Comparison of ENCODE assay signal across 8 cellular contexts in the genomic region with DNA sequence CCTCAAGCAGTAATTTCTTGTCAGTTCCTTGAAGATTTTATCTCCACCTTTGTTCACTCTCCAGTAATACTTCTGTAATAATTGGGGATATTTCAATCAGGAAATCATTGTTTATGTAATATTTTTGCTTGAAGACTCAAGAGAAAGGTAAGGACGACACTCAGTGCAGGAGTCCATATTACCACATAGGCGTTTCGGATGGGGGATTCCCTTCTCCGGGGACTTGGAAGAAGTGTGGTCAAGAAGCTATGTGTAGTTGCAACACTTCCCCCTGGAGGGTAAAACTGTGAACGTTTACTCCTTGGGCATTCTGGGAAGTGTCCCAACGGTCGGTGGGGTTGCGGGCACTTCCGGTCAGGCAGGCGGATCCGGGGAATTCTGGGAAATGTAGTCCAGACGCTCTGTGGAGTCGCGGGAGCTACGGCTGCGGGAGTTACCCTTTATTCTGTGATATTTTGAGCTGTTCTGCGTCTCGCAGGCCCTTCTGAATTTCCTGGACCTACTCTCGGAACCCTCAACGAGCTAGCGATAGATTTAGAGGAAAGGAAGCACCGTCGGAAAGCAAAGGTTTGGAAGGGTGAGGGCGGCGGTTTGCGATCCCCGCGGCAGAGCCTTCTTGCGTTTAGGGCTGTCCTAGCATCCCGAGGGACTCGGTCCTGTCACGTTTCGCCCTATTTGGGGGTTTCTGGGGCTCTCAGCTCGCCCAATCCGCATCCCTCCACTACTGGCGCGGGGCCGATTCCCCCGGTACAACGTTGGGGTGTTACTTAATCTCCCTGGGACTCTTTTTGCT. TPM values are rescaled to one million over a fixed set of nuclear protein-coding genes. Genes with fewer than 3 reads are reported as not detected.
DNase-seq lines count a peak whose midpoint lies in the region; ATAC-seq, FAIRE-seq and TF ChIP-seq lines count a peak whose summit lies in the region.

A gene (plus strand): TSS at position 395 of the 793 bp plus-strand sequence. CDS start 11,499 bp downstream, outside the sequence.

- H3K4me1 ChIP-seq in BLaER1 (no peaks in the 10 kb centered on the region), lung (ENCODE audit: control insufficient read depth in 2 of 2, insufficient read depth in 2 of 2, low read length in 2 of 2) (peaks cover 0 to 2% of the 10 kb centered on the region in 2 donors)
- H3K4me1 ChIP-seq in effector memory CD4-positive, alpha-beta T cell (ENCODE audit: control insufficient read depth, insufficient read depth, low read length, poor library complexity, severe bottlenecking), result no peaks in the 10 kb centered on the region

- 0 to 1% methylated on average over 40 of the region's 40 CpGs for WGBS in lung, 2 donors

- no peak for TF ChIP-seq CTCF in lung (IDR thresholded peaks at IDR 0.05; ENCODE audit: control extremely low read depth, extremely low read depth)

- peak within 1 kb of the TSS; percentile 48; the same call in 1 of the 2 replicates for H3K27ac ChIP-seq in BLaER1
- no peak within 1 kb of the TSS for H3K27ac ChIP-seq in effector memory CD4-positive, alpha-beta T cell (ENCODE audit: insufficient read depth, low read length, poor library complexity, severe bottlenecking)
- peak within 1 kb of the TSS; percentile 80 to 83 for H3K27ac ChIP-seq in lung (ENCODE audit: low read depth in 1 of 2, low read length in 1 of 2)

- peak within 1 kb of the TSS; percentile 59 for H3K4me2 ChIP-seq in BLaER1

- ATAC-seq in HG03439 (IDR thresholded peaks at IDR 0.05; ENCODE audit: unreplicated experiment) (peak; percentile 95), lung (ENCODE audit: insufficient read depth, low FRiP score) (peak; percentile 98)

- DNase-seq in GM19239 (ENCODE audit: insufficient read length, low spot score), result peak; percentile 71
- peak; percentile 99 for DNase-seq in NCI-H69 (lab: John Stamatoyannopoulos, UW)
- DNase-seq in activated CD4-positive, alpha-beta T cell treated with anti-CD3 and anti-CD28 coated beads, Interleukin-2, amount 50 U/mL, for 48 hours, result peak; percentile 65 to 76
- peak; percentile 0 to 49 (median 9) for DNase-seq in effector memory CD4-positive, alpha-beta T cell
- peak; percentile 92 for DNase-seq in lung (ENCODE audit: low spot score)
- peak; percentile 5 to 25 (median 9) for DNase-seq in stimulated activated CD4-positive, alpha-beta T cell treated with anti-CD3 and anti-CD28 coated beads, TNF-alpha, amount 100 ng/mL, for 1 hour (ENCODE audit: low read depth in 3 of 3, low spot score in 1 of 3)

- FAIRE-seq in GM19239 (lab: Jason Lieb, UNC), result peak; percentile 99

- H3K27me3 ChIP-seq in BLaER1 (no peaks in the 10 kb centered on the region), lung (ENCODE audit: control insufficient read depth, insufficient read depth) (no peaks in the 10 kb centered on the region)
- no peaks in the 10 kb centered on the region for H3K27me3 ChIP-seq in effector memory CD4-positive, alpha-beta T cell (replicated peaks; ENCODE audit: control insufficient read depth, insufficient read depth, low read length, poor library complexity, severe bottlenecking)

- H4K20me1 ChIP-seq in BLaER1, result no peaks in the 10 kb centered on the region

- H3K9me3 ChIP-seq in BLaER1 (peaks cover 70% of the 10 kb centered on the region), lung (ENCODE audit: control insufficient read depth in 2 of 2, insufficient read depth in 1 of 2, low read length in 1 of 2) (peaks cover 0 to 10% of the 10 kb centered on the region in 2 donors)
- no peaks in the 10 kb centered on the region for H3K9me3 ChIP-seq in effector memory CD4-positive, alpha-beta T cell (ENCODE audit: control insufficient read depth, low read length)

- H3K36me3 ChIP-seq in BLaER1 (no peaks in the 10 kb centered on the region), lung (ENCODE audit: control insufficient read depth in 2 of 2, insufficient read depth in 2 of 2, low read length in 2 of 2) (peaks cover 0 to 4% of the 10 kb centered on the region in 2 donors)
- no peaks in the 10 kb centered on the region for H3K36me3 ChIP-seq in effector memory CD4-positive, alpha-beta T cell (ENCODE audit: control insufficient read depth, insufficient read depth, low read length)

- peak within 1 kb of the TSS; percentile 71 for H3K4me3 ChIP-seq in BLaER1
- peak within 1 kb of the TSS; percentile 65 for H3K4me3 ChIP-seq in effector memory CD4-positive, alpha-beta T cell (ENCODE audit: insufficient read depth, low read depth, low read length, poor library complexity, severe bottlenecking)
- peak within 1 kb of the TSS; percentile 71 for H3K4me3 ChIP-seq in lung

- H3K9ac ChIP-seq in BLaER1, result peak within 1 kb of the TSS; percentile 74

RNA-seq across cellular contexts. Expression of the gene that starts here (rescaled TPM):
- total RNA-seq in lung, result 10 to 100 TPM in 1 of 2 donors, 1 to 10 TPM in 1; 2.6 to 13.1 TPM
- polyA plus RNA-seq in lung, result under 1 TPM; 0.71 to 0.81 TPM

Comparison
In these comparisons a context has a peak if more than half of its experiments do, and no peak if none do; other contexts are left out.
1. DNase-seq: peak in every context shown above with its lines; median percentile 99 in NCI-H69; 92 in lung; 71 in GM19239; 70 in activated CD4-positive, alpha-beta T cell treated with anti-CD3 and anti-CD28 coated beads, Interleukin-2, amount 50 U/mL, for 48 hours; 9 in effector memory CD4-positive, alpha-beta T cell; 9 in stimulated activated CD4-positive, alpha-beta T cell treated with anti-CD3 and anti-CD28 coated beads, TNF-alpha, amount 100 ng/mL, for 1 hour.